In genomic region chr16:56709686-56710040, GRCh38 we compare ENCODE assay signal across 1 cellular context.
TF ChIP-seq lines count a peak whose summit lies in the region.

No MANE protein-coding gene starts in this region.

TF ChIP-seq in HepG2, 621 proteins besides CTCF, POLR2A, EP300 and RAD21:
- TF ChIP-seq ZNF329 (CRISPR knock-in tag; IDR thresholded peaks at IDR 0.05; ENCODE audit: low read depth) (no peak), ZNF180 (CRISPR knock-in tag; IDR thresholded peaks at IDR 0.05; ENCODE audit: borderline replicate concordance, low read depth) (peak; percentile 79; the same call in 1 of the 2 replicates)
